In genomic region chr7:44200699-44201461, GRCh38 we compare ENCODE assay signal across 8 cellular contexts.
DNase-seq lines count a peak whose midpoint lies in the region; ATAC-seq and TF ChIP-seq lines count a peak whose summit lies in the region.

TSS of gene YKT6 (plus strand) at chr7:44200978. CDS start at chr7:44201136, 158 bp downstream.

- H3K27ac ChIP-seq in OCI-LY1 (ENCODE audit: low read depth, low read length, poor library complexity, severe bottlenecking) = no peak within 1 kb of the TSS

- TF ChIP-seq CTCF in OCI-LY1 (IDR thresholded peaks at IDR 0.05; ENCODE audit: low read length) = peak; percentile 57

- H3K79me2 ChIP-seq in OCI-LY1 (ENCODE audit: insufficient read depth, low read length) = peaks cover 27% of the 10 kb centered on the region

- H3K27me3 ChIP-seq in OCI-LY1 (ENCODE audit: insufficient read depth, low read length) = no peaks in the 10 kb centered on the region

- H4K20me1 ChIP-seq in OCI-LY1 (ENCODE audit: insufficient read depth, low read length) = no peaks in the 10 kb centered on the region

- peak; percentile 98 for ATAC-seq in GM21515 (IDR thresholded peaks at IDR 0.05; ENCODE audit: unreplicated experiment)

- peak; percentile 95 for DNase-seq in DMS 273 treated with DMSO at 0.1 percent for 48 hours (lab: John Stamatoyannopoulos, UW)
- peak; percentile 99 for DNase-seq in HuH-7 (ENCODE audit: low spot score)
- DNase-seq in activated CD8-positive, alpha-beta memory T cell treated with anti-CD3 and anti-CD28 coated beads, Interleukin-2, amount 50 U/mL, for 48 hours = peak; percentile 95
- DNase-seq in epidermal melanocyte (ENCODE audit: insufficient read length, low spot score) = peak; percentile 100
- peak; percentile 89 for DNase-seq in middle frontal gyrus (ENCODE audit: extremely low spot score, low spot score)
- peak; percentile 87 to 94 for DNase-seq in stimulated activated CD8-positive, alpha-beta memory T cell treated with anti-CD3 and anti-CD28 coated beads, Interleukin-2, amount 100 ng/mL, for 48 hours (ENCODE audit: low read depth in 2 of 2)

- H3K4me1 ChIP-seq in OCI-LY1 (ENCODE audit: insufficient read depth, low read length, severe bottlenecking) = peaks cover 16% of the 10 kb centered on the region

- peak within 1 kb of the TSS; percentile 86 for H3K4me3 ChIP-seq in OCI-LY1 (ENCODE audit: low read depth, low read length, poor library complexity, severe bottlenecking)

- no peaks in the 10 kb centered on the region for H3K9me3 ChIP-seq in OCI-LY1 (ENCODE audit: low read length)

- H3F3A ChIP-seq in OCI-LY1 (ENCODE audit: insufficient read depth, low read length) = no peaks in the 10 kb centered on the region

- H3K9me2 ChIP-seq in OCI-LY1 (ENCODE audit: low read depth, low read length) = no peaks in the 10 kb centered on the region

- no peak within 1 kb of the TSS for H2AFZ ChIP-seq in OCI-LY1 (ENCODE audit: low read length)

- peaks cover 17% of the 10 kb centered on the region for H3K36me3 ChIP-seq in OCI-LY1 (ENCODE audit: insufficient read depth, low read length)

- peak within 1 kb of the TSS; percentile 90 for H3K9ac ChIP-seq in OCI-LY1 (ENCODE audit: low read length)

- H3K4me2 ChIP-seq in OCI-LY1 (ENCODE audit: low read length) = peak within 1 kb of the TSS; percentile 94
